ENCODE assay signal across 17 cellular contexts in genomic region chr2:162473-163135, GRCh38.
DNase-seq lines count a peak whose midpoint lies in the region; ATAC-seq and TF ChIP-seq lines count a peak whose summit lies in the region.
"Had no signal": no experiment of that assay in that cellular context is flagged by ENCODE, and none has a peak within 500 bp of the region (broad histone marks: within the 10 kb centered on the region; RNA-seq: fewer than 3 reads in every experiment).

No MANE protein-coding gene starts in this region.

- no peak for TF ChIP-seq CTCF in WTC11 (IDR thresholded peaks at IDR 0.05)
- TF ChIP-seq CTCF in transverse colon (IDR thresholded peaks at IDR 0.05) = no peak

- no peaks in the 10 kb centered on the region for H3K9me3 Mint-ChIP-seq in activated naive CD4-positive, alpha-beta T cell treated with anti-CD3 and anti-CD28 coated beads, Interleukin-2, amount 50 U/mL, for 24 hours
- H3K9me3 Mint-ChIP-seq in activated naive CD4-positive, alpha-beta T cell treated with anti-CD3 and anti-CD28 coated beads for 36 hours = peaks cover 2% of the 10 kb centered on the region
- peaks cover 25% of the 10 kb centered on the region for H3K9me3 Mint-ChIP-seq in WTC11
- H3K9me3 Mint-ChIP-seq: CD4-positive, alpha-beta T cell had no signal

- peaks cover 14% of the 10 kb centered on the region for H3K4me1 Mint-ChIP-seq in activated naive CD4-positive, alpha-beta T cell treated with anti-CD3 and anti-CD28 coated beads, Interleukin-2, amount 50 U/mL, for 24 hours
- H3K4me1 Mint-ChIP-seq in activated naive CD4-positive, alpha-beta T cell treated with anti-CD3 and anti-CD28 coated beads for 36 hours (ENCODE audit: low read depth) = peaks cover 11% of the 10 kb centered on the region
- peaks cover 8% of the 10 kb centered on the region for H3K4me1 Mint-ChIP-seq in WTC11

- H3K27me3 ChIP-seq in transverse colon = no peaks in the 10 kb centered on the region
- H3K27me3 ChIP-seq: BE2C had no signal

- ATAC-seq in WTC11 (peak; percentile 32; the same call in 1 of the 2 replicates), HG02610 (IDR thresholded peaks at IDR 0.05; ENCODE audit: unreplicated experiment) (no peak)
- ATAC-seq: Right ventricle myocardium inferior had no signal

- H3K36me3 ChIP-seq in transverse colon = no peaks in the 10 kb centered on the region
- H3K36me3 ChIP-seq: BE2C had no signal

- H3K27me3 Mint-ChIP-seq in activated naive CD4-positive, alpha-beta T cell treated with anti-CD3 and anti-CD28 coated beads, Interleukin-2, amount 50 U/mL, for 24 hours = peaks cover 1% of the 10 kb centered on the region
- H3K27me3 Mint-ChIP-seq in activated naive CD4-positive, alpha-beta T cell treated with anti-CD3 and anti-CD28 coated beads for 36 hours (ENCODE audit: low read depth) = peaks cover 5% of the 10 kb centered on the region
- no peaks in the 10 kb centered on the region; the same call in 1 of the 2 replicates for H3K27me3 Mint-ChIP-seq in WTC11 (ENCODE audit: low read depth)

- peak overlapping the region; percentile 38 to 72 (median 57) for H3K27ac ChIP-seq in transverse colon
- H3K27ac ChIP-seq: 22Rv1, SK-N-MC had no signal

- H3K27ac Mint-ChIP-seq in activated naive CD4-positive, alpha-beta T cell treated with anti-CD3 and anti-CD28 coated beads, Interleukin-2, amount 50 U/mL, for 24 hours = peak overlapping the region; percentile 43
- H3K27ac Mint-ChIP-seq in activated naive CD4-positive, alpha-beta T cell treated with anti-CD3 and anti-CD28 coated beads for 36 hours = no peak overlapping the region
- H3K27ac Mint-ChIP-seq in WTC11 = no peak overlapping the region
- H3K27ac Mint-ChIP-seq: CD4-positive, alpha-beta T cell had no signal

- TF ChIP-seq EP300 in transverse colon (IDR thresholded peaks at IDR 0.05; ENCODE audit: low read depth) = peak; percentile 29

- no peak for TF ChIP-seq POLR2A in transverse colon (IDR thresholded peaks at IDR 0.05)

- WGBS in transverse colon (ENCODE audit: low coverage in 1 of 2), 2 donors = 32 to 40% methylated on average over 5 to 12 of the region's 12 CpGs

- no peaks in the 10 kb centered on the region for H3K9me3 ChIP-seq in transverse colon
- H3K9me3 ChIP-seq: BE2C had no signal

- in situ Hi-C loops in transverse colon (cut with MboI; ENCODE audit: low pct_ligation_motif_present in 1 of 4, low pct_unique_long_range_greater_than_20kb in 1 of 4, low sequenced_read_pairs in 3 of 4) = no loop called here

- H3K4me1 ChIP-seq in transverse colon = peaks cover 6 to 17% (median 8%) of the 10 kb centered on the region in 4 donors
- H3K4me1 ChIP-seq: BE2C had no signal

- no peak overlapping the region for H3K4me3 ChIP-seq in transverse colon
- H3K4me3 ChIP-seq: SK-N-MC had no signal

- no peak for DNase-seq in activated naive CD4-positive, alpha-beta T cell treated with anti-CD3 and anti-CD28 coated beads for 36 hours
- DNase-seq in WTC11 (ENCODE audit: low spot score) (no peak), left kidney (ENCODE audit: low read depth, low spot score) (peak; percentile 75), transverse colon (peak; percentile 66), anterior cingulate cortex (lab: John Stamatoyannopoulos, UW) (no peak), NCI-H1092 (lab: John Stamatoyannopoulos, UW) (no peak)
- DNase-seq: BE2C; CD4-positive, alpha-beta T cell; DMS79 treated with DMSO at 0.1 percent for 48 hours; NCI-H187 treated with DMSO at 0.1 percent for 48 hours; NCI-H446 treated with DMSO at 0.1 percent for 48 hours; NCI-H774 had no signal

- intact Hi-C loops in activated naive CD4-positive, alpha-beta T cell treated with anti-CD3 and anti-CD28 coated beads for 36 hours (cut with micrococcal nuclease) = no loop called here
- intact Hi-C loops in transverse colon (cut with DNase I; ENCODE audit: low total_unique reads) = no loop called here

- POLR2A ChIA-PET in WTC11 (lab: Charles Lee) = no interaction called here

- H3K36me3 Mint-ChIP-seq in activated naive CD4-positive, alpha-beta T cell treated with anti-CD3 and anti-CD28 coated beads, Interleukin-2, amount 50 U/mL, for 24 hours = no peaks in the 10 kb centered on the region
- no peaks in the 10 kb centered on the region for H3K36me3 Mint-ChIP-seq in activated naive CD4-positive, alpha-beta T cell treated with anti-CD3 and anti-CD28 coated beads for 36 hours (ENCODE audit: low read depth)
- H3K36me3 Mint-ChIP-seq in WTC11 = no peaks in the 10 kb centered on the region

- CTCF ChIA-PET in activated naive CD4-positive, alpha-beta T cell treated with anti-CD3 and anti-CD28 coated beads for 36 hours (lab: Charles Lee) = interaction anchor here (0.6 kb wide), 1 partner anchor 420 kb away, joined by 3 read pairs; no protein-coding TSS in a partner anchor
- CTCF ChIA-PET in WTC11 (lab: Charles Lee) = no interaction called here

- no peak overlapping the region for H3K4me3 Mint-ChIP-seq in activated naive CD4-positive, alpha-beta T cell treated with anti-CD3 and anti-CD28 coated beads, Interleukin-2, amount 50 U/mL, for 24 hours
- H3K4me3 Mint-ChIP-seq in activated naive CD4-positive, alpha-beta T cell treated with anti-CD3 and anti-CD28 coated beads for 36 hours = no peak overlapping the region
- H3K4me3 Mint-ChIP-seq in WTC11 = no peak overlapping the region
- H3K4me3 Mint-ChIP-seq: CD4-positive, alpha-beta T cell had no signal

TF ChIP-seq in WTC11, 78 proteins besides CTCF, POLR2A, EP300 and RAD21 (continues in another document):
- no peak for TF ChIP-seq RELA (CRISPR knock-in tag; IDR thresholded peaks at IDR 0.05; ENCODE audit: borderline replicate concordance)
- no peak for TF ChIP-seq SOX15 (CRISPR knock-in tag; IDR thresholded peaks at IDR 0.05)
- no peak for TF ChIP-seq NR3C1 (CRISPR knock-in tag; conservative IDR thresholded peaks at IDR 0.05; ENCODE audit: low read depth)
- no peak for TF ChIP-seq ZNF281 (CRISPR knock-in tag; IDR thresholded peaks at IDR 0.05)
- no peak for TF ChIP-seq ZSCAN18 (CRISPR knock-in tag; IDR thresholded peaks at IDR 0.05)
- TF ChIP-seq ATF6 (CRISPR knock-in tag; IDR thresholded peaks at IDR 0.05) = no peak
- no peak for TF ChIP-seq RORB (CRISPR knock-in tag; IDR thresholded peaks at IDR 0.05)
- no peak for TF ChIP-seq TCF7 (CRISPR knock-in tag; IDR thresholded peaks at IDR 0.05; ENCODE audit: low read depth)
- TF ChIP-seq OVOL2 (CRISPR knock-in tag; IDR thresholded peaks at IDR 0.05; ENCODE audit: borderline replicate concordance) = no peak
- no peak for TF ChIP-seq PRRX2 (CRISPR knock-in tag; IDR thresholded peaks at IDR 0.05)
- no peak for TF ChIP-seq ZNF232 (CRISPR knock-in tag; IDR thresholded peaks at IDR 0.05)
- no peak for TF ChIP-seq PREB (CRISPR knock-in tag; IDR thresholded peaks at IDR 0.05; ENCODE audit: borderline replicate concordance)

Comparison
In these comparisons a context has a peak if more than half of its experiments do, and no peak if none do; other contexts are left out.
1. DNase-seq: peak in left kidney (single experiment) and transverse colon (single experiment); none in activated naive CD4-positive, alpha-beta T cell treated with anti-CD3 and anti-CD28 coated beads for 36 hours (single experiment), WTC11 (single experiment), anterior cingulate cortex (0 of 58) and NCI-H1092 (single experiment).